1 cellular context compared by ENCODE assay signal in the genomic region with DNA sequence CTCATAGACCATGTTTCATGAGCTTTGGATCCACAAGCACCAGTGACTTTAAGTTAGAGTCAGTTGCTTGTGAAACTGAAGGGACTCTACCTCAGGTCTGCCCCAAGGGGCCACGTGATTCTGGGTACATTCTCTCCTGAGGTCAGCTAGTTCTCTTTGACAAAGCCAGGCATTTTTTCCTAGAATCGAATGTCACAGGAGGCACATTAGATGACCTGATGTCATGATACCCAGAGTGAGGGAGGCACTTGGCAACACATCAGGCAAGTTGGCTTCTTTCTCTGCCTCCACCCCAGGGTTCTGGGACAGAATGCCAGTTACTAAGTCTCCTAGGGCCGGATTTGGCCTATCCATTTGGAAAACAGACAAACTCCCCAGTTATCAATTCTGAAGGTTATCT.
TF ChIP-seq lines count a peak whose summit lies in the region.

No MANE protein-coding gene starts in this region.

TF ChIP-seq in HepG2, 621 proteins besides CTCF, POLR2A, EP300 and RAD21 (continued from another document):
- TF ChIP-seq, protein P1, sequence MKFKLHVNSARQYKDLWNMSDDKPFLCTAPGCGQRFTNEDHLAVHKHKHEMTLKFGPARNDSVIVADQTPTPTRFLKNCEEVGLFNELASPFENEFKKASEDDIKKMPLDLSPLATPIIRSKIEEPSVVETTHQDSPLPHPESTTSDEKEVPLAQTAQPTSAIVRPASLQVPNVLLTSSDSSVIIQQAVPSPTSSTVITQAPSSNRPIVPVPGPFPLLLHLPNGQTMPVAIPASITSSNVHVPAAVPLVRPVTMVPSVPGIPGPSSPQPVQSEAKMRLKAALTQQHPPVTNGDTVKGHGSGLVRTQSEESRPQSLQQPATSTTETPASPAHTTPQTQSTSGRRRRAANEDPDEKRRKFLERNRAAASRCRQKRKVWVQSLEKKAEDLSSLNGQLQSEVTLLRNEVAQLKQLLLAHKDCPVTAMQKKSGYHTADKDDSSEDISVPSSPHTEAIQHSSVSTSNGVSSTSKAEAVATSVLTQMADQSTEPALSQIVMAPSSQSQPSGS (CRISPR knock-in tag; IDR thresholded peaks at IDR 0.05) = no peak
- TF ChIP-seq BORCS8-MEF2B (CRISPR knock-in tag; IDR thresholded peaks at IDR 0.05) (no peak), KLF9 (CRISPR knock-in tag; IDR thresholded peaks at IDR 0.05; ENCODE audit: low read depth) (no peak), THAP11 (CRISPR knock-in tag; IDR thresholded peaks at IDR 0.05) (no peak), FOXA1 (IDR thresholded peaks at IDR 0.05) (no peak), FOXA1 (CRISPR knock-in tag; IDR thresholded peaks at IDR 0.05) (no peak)
- TF ChIP-seq, protein P2, sequence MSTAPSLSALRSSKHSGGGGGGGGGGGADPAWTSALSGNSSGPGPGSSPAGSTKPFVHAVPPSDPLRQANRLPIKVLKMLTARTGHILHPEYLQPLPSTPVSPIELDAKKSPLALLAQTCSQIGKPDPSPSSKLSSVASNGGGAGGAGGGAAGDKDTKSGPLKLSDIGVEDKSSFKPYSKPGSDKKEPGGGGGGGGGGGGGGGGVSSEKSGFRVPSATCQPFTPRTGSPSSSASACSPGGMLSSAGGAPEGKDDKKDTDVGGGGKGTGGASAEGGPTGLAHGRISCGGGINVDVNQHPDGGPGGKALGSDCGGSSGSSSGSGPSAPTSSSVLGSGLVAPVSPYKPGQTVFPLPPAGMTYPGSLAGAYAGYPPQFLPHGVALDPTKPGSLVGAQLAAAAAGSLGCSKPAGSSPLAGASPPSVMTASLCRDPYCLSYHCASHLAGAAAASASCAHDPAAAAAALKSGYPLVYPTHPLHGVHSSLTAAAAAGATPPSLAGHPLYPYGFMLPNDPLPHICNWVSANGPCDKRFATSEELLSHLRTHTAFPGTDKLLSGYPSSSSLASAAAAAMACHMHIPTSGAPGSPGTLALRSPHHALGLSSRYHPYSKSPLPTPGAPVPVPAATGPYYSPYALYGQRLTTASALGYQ (CRISPR knock-in tag; IDR thresholded peaks at IDR 0.05) = no peak
